Comparison of ENCODE assay signal across 22 cellular contexts in genomic region chr7:68671046-68671445, GRCh38.
DNase-seq lines count a peak whose midpoint lies in the region; ATAC-seq, FAIRE-seq and TF ChIP-seq lines count a peak whose summit lies in the region.
"Had no signal": no experiment of that assay in that cellular context is flagged by ENCODE, and none has a peak within 500 bp of the region (broad histone marks: within the 10 kb centered on the region; RNA-seq: fewer than 3 reads in every experiment).

No MANE protein-coding gene starts in this region.

- CTCF ChIA-PET in H1 (lab: Charles Lee; ENCODE audit: partially characterized antibody) = interaction anchor here (0.6 kb wide), 1 partner anchor 1148 kb away, joined by 3 read pairs; no protein-coding TSS in a partner anchor

- no peak overlapping the region for H3K4ac ChIP-seq in H1 (replicated peaks; ENCODE audit: insufficient read length, low read depth, low read length)

- ATAC-seq in left cardiac atrium (peak; percentile 39 to 78), GM21360 (IDR thresholded peaks at IDR 0.05; ENCODE audit: unreplicated experiment) (no peak)
- ATAC-seq: A549; CD8-positive, alpha-beta T cell; GM12878 had no signal

- no peaks in the 10 kb centered on the region for H4K20me1 ChIP-seq in H1 (replicated peaks in 1 of 2; ENCODE audit: control insufficient read depth in 1 of 2, insufficient read depth in 2 of 2, low read length in 2 of 2)
- H4K20me1 ChIP-seq: BLaER1 had no signal

- H4K91ac ChIP-seq in H1 (replicated peaks; ENCODE audit: insufficient read length, low read length) = no peak overlapping the region

- no peak overlapping the region for H3K56ac ChIP-seq in H1 (replicated peaks; ENCODE audit: insufficient read length, low read depth, low read length)

- no peaks in the 10 kb centered on the region for H3K79me1 ChIP-seq in H1 (ENCODE audit: low read depth, low read length)

- H2AK5ac ChIP-seq in H1 (ENCODE audit: low read depth, low read length) = no peak overlapping the region

- H3K23ac ChIP-seq in H1 (ENCODE audit: insufficient read length) = no peak overlapping the region

- POLR2A ChIA-PET in H1 (lab: Charles Lee; ENCODE audit: partially characterized antibody) = no interaction called here

- TF ChIP-seq POLR2A in H1 (IDR thresholded peaks at IDR 0.05; ENCODE audit: control extremely low read depth in 1 of 2, low read depth in 2 of 2, low read length in 2 of 2) = no peak

- no peak for TF ChIP-seq EP300 in H1 (IDR thresholded peaks at IDR 0.05; ENCODE audit: borderline replicate concordance in 1 of 2, low read depth in 2 of 2, low read length in 2 of 2)

- no peak overlapping the region for H2BK5ac ChIP-seq in H1 (ENCODE audit: low read depth, low read length)

- FAIRE-seq in H1 (lab: Jason Lieb, UNC) = no peak
- FAIRE-seq: A549, G401.6, GM12878 had no signal

- no peak overlapping the region for H4K5ac ChIP-seq in H1 (ENCODE audit: insufficient read length, low read depth, low read length)

- H3K4me3 ChIP-seq in left ventricle myocardium inferior (no peak overlapping the region), H1 (ENCODE audit: extremely low read depth in 1 of 4, insufficient read depth in 2 of 4, low read depth in 3 of 4, low read length in 4 of 4) (no peak overlapping the region)
- H3K4me3 ChIP-seq: A549, BLaER1, GM12878 had no signal

- H3K36me3 ChIP-seq in left ventricle myocardium inferior = no peaks in the 10 kb centered on the region
- H3K36me3 ChIP-seq in H1 (ENCODE audit: control insufficient read depth in 2 of 4, insufficient read depth in 4 of 4, low read length in 3 of 4) = no peaks in the 10 kb centered on the region
- H3K36me3 ChIP-seq: BLaER1 had no signal

- H3K79me2 ChIP-seq in H1 (ENCODE audit: control insufficient read depth in 1 of 2, insufficient read depth in 2 of 2, low read length in 2 of 2) = no peaks in the 10 kb centered on the region

- 0 out of 2 replicates have a peak overlapping the region, but pooled peaks have one; percentile 2 for H2AFZ ChIP-seq in H1 (ENCODE audit: low read length)

- DNase-seq in left cardiac atrium = no peak
- DNase-seq in left ventricle myocardium inferior = no peak
- DNase-seq in AG20443 (ENCODE audit: low spot score) = peak; percentile 21
- DNase-seq in H1 (ENCODE audit: low read depth in 1 of 2, low spot score in 2 of 2) = no peak
- no peak for DNase-seq in NCI-H1417 treated with DMSO at 0.1 percent for 48 hours (lab: John Stamatoyannopoulos, UW)
- DNase-seq in NCI-H1930 (lab: John Stamatoyannopoulos, UW) = no peak
- DNase-seq: 8988T; ACHN; Caco-2; CD4-positive, CD25-positive, alpha-beta regulatory T cell; CD8-positive, alpha-beta T cell; DMS153; DND-41; GOT3; H7; HCEC 1CT had no signal

- no peak overlapping the region for H2BK20ac ChIP-seq in H1 (ENCODE audit: low read length)

- TF ChIP-seq CTCF in left ventricle myocardium inferior (IDR thresholded peaks at IDR 0.05; ENCODE audit: borderline replicate concordance) (no peak), H1 (IDR thresholded peaks at IDR 0.05; ENCODE audit: control extremely low read depth in 1 of 3, insufficient read depth in 1 of 3, low read depth in 1 of 3, low read length in 3 of 3) (no peak)

- no peak overlapping the region for H3K14ac ChIP-seq in H1 (ENCODE audit: insufficient read length)

- H3K4me1 ChIP-seq in left ventricle myocardium inferior (no peaks in the 10 kb centered on the region), H1 (replicated peaks in 1 of 4; ENCODE audit: control insufficient read depth in 3 of 4, insufficient read depth in 4 of 4, low read length in 3 of 4) (no peaks in the 10 kb centered on the region)
- H3K4me1 ChIP-seq: Caco-2 had no signal

- intact Hi-C loops in left cardiac atrium (cut with DNase I) = no loop called here
- intact Hi-C loops in left ventricle myocardium inferior (cut with micrococcal nuclease) = no loop called here

- no peak overlapping the region for H4K8ac ChIP-seq in H1 (ENCODE audit: extremely low read depth, insufficient read depth, low read length)

- H3K27me3 ChIP-seq in left ventricle myocardium inferior (ENCODE audit: low read depth) = peaks cover 25% of the 10 kb centered on the region
- H3K27me3 ChIP-seq in H1 (replicated peaks in 1 of 4; ENCODE audit: control insufficient read depth in 3 of 4, extremely low read depth in 1 of 4, insufficient read depth in 3 of 4, low read length in 3 of 4) = no peaks in the 10 kb centered on the region
- H3K27me3 ChIP-seq: BLaER1 had no signal

- H2BK12ac ChIP-seq in H1 (ENCODE audit: low read depth, low read length) = no peak overlapping the region

- H3K9ac ChIP-seq in H1 (replicated peaks in 1 of 4; ENCODE audit: extremely low read depth in 1 of 4, low read depth in 3 of 4, low read length in 3 of 4) = no peak overlapping the region
- H3K9ac ChIP-seq: BLaER1 had no signal

- no peak overlapping the region for H3K18ac ChIP-seq in H1 (ENCODE audit: extremely low read depth, low read length)

- H2BK15ac ChIP-seq in H1 (ENCODE audit: low read length) = no peak overlapping the region

- no peaks in the 10 kb centered on the region for H3K23me2 ChIP-seq in H1 (ENCODE audit: low read depth, low read length)

- TF ChIP-seq RAD21 in H1 (IDR thresholded peaks at IDR 0.05 in 1 of 2, conservative IDR thresholded peaks at IDR 0.05 in 1 of 2; ENCODE audit: low read depth in 2 of 2, low read length in 2 of 2) = no peak

- H2BK120ac ChIP-seq in H1 (replicated peaks; ENCODE audit: low read depth, low read length) = no peak overlapping the region

- peaks cover 14% of the 10 kb centered on the region for H3K9me3 ChIP-seq in left ventricle myocardium inferior (replicated peaks)
- no peaks in the 10 kb centered on the region for H3K9me3 ChIP-seq in H1 (ENCODE audit: insufficient read depth in 2 of 2, low read depth in 1 of 2, low read length in 1 of 2)

- no peak overlapping the region for H3K4me2 ChIP-seq in H1 (ENCODE audit: insufficient read depth in 1 of 2, low read depth in 2 of 2, low read length in 2 of 2)
- H3K4me2 ChIP-seq: A549, BLaER1 had no signal

- WGBS in H1 (ENCODE audit: extremely low coverage in 1 of 2, insufficient coverage in 1 of 2, insufficient read length in 1 of 2, insufficient replicate concordance in 2 of 2, low coverage in 1 of 2, low lambda C conversion rate in 2 of 2, missing lambda C conversion rate in 1 of 2), 2 experiments = 100% methylated on average over 2 of the region's 2 CpGs; no CpG with 5 or more reads in 1 of the 2 experiments

- no peak overlapping the region for H3K27ac ChIP-seq in left ventricle myocardium inferior (replicated peaks)
- H3K27ac ChIP-seq in H1 (ENCODE audit: low read depth, low read length) = no peak overlapping the region
- H3K27ac ChIP-seq: A549, BLaER1, C4-2B had no signal

TF ChIP-seq in H1, 55 proteins besides CTCF, POLR2A, EP300 and RAD21:
- TF ChIP-seq SP4 (IDR thresholded peaks at IDR 0.05; ENCODE audit: low read length) (no peak), ZNF274 (IDR thresholded peaks at IDR 0.05; ENCODE audit: borderline replicate concordance, extremely low read depth, low read length) (no peak), KDM4A (IDR thresholded peaks at IDR 0.05; ENCODE audit: low read depth, low read length, severe bottlenecking) (no peak), GABPA (IDR thresholded peaks at IDR 0.05; ENCODE audit: borderline replicate concordance, insufficient read depth, low read length) (no peak), MAFK (IDR thresholded peaks at IDR 0.05; ENCODE audit: low read depth, low read length) (no peak), PHF8 (conservative IDR thresholded peaks at IDR 0.05; ENCODE audit: low read depth, low read length) (no peak), RNF2 (IDR thresholded peaks at IDR 0.05; ENCODE audit: borderline replicate concordance, low read depth, low read length, missing control alignments, poor library complexity, severe bottlenecking) (no peak), GTF2F1 (IDR thresholded peaks at IDR 0.05; ENCODE audit: borderline replicate concordance, low read depth, low read length) (no peak), ATF3 (IDR thresholded peaks at IDR 0.05; ENCODE audit: insufficient read depth, low read depth, low read length) (no peak), SUZ12 (IDR thresholded peaks at IDR 0.05; ENCODE audit: low read length) (no peak), E2F6 (IDR thresholded peaks at IDR 0.05) (no peak), RFX5 (IDR thresholded peaks at IDR 0.05; ENCODE audit: borderline replicate concordance, low read depth, low read length) (no peak), NRF1 (IDR thresholded peaks at IDR 0.05; ENCODE audit: low read depth, low read length) (no peak), YY1 (IDR thresholded peaks at IDR 0.05; ENCODE audit: low read depth, low read length) (no peak), CHD2 (IDR thresholded peaks at IDR 0.05; ENCODE audit: low read length) (no peak), ASH2L (IDR thresholded peaks at IDR 0.05; ENCODE audit: low read length) (no peak), SIN3A (conservative IDR thresholded peaks at IDR 0.05 in 1 of 2, IDR thresholded peaks at IDR 0.05 in 1 of 2; ENCODE audit: low read depth in 1 of 2, low read length in 2 of 2) (no peak), JUND (IDR thresholded peaks at IDR 0.05; ENCODE audit: low read length) (no peak)
